ENCODE assay signal across 33 cellular contexts in the genomic region with DNA sequence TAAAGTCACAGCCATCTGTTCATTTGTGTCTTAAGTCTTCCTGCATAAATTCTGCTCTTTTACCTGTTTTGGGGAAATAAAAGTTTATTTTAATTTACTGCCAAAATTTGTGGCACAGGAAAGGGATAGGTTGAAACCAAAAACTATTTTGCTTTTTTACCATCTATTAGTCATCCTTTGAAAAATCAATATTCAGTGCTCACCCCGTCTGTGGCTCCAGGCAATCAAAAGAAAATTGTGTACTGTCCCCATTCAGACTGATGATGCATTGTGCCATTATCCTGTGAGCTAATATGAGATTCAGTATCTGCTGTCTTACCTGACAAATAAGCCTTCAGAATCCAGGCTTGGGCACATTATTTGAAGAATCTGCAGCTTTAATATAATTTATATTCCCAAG.
"Had no signal": no experiment of that assay in that cellular context is flagged by ENCODE, and none has a peak within 500 bp of the region (broad histone marks: within the 10 kb centered on the region; RNA-seq: fewer than 3 reads in every experiment).

No MANE protein-coding gene starts in this region.

- H3K36me3 ChIP-seq: ascending aorta, cardiac muscle cell had no signal

- H3K4me3 Mint-ChIP-seq: activated B cell treated with CpG ODN at 0.5 μM for 24 hours; activated CD4-positive, alpha-beta memory T cell treated with anti-CD3 and anti-CD28 coated beads for 36 hours; activated naive CD4-positive, alpha-beta T cell treated with anti-CD3 and anti-CD28 coated beads, Interleukin-2, amount 50 U/mL, for 24 hours; activated naive CD8-positive, alpha-beta T cell treated with anti-CD3 and anti-CD28 coated beads, Interleukin-2, amount 10 ng/mL, durations not matched to agents 7 days and 5 days; central memory CD8-positive, alpha-beta T cell had no signal

- H3K4me3 ChIP-seq: ascending aorta, cardiac muscle cell, PC-9 had no signal

- H3K27ac ChIP-seq: ascending aorta, cardiac muscle cell, PC-9, VCaP had no signal

- H3K27ac Mint-ChIP-seq: activated B cell treated with CpG ODN at 0.5 μM for 24 hours; activated CD4-positive, alpha-beta memory T cell treated with anti-CD3 and anti-CD28 coated beads for 36 hours; activated naive CD4-positive, alpha-beta T cell treated with anti-CD3 and anti-CD28 coated beads, Interleukin-2, amount 50 U/mL, for 24 hours; activated naive CD8-positive, alpha-beta T cell treated with anti-CD3 and anti-CD28 coated beads, Interleukin-2, amount 10 ng/mL, durations not matched to agents 7 days and 5 days had no signal

- H3K27me3 Mint-ChIP-seq: activated B cell treated with CpG ODN at 0.5 μM for 24 hours; activated CD4-positive, alpha-beta memory T cell treated with anti-CD3 and anti-CD28 coated beads for 36 hours; activated naive CD4-positive, alpha-beta T cell treated with anti-CD3 and anti-CD28 coated beads, Interleukin-2, amount 50 U/mL, for 24 hours; activated naive CD8-positive, alpha-beta T cell treated with anti-CD3 and anti-CD28 coated beads, Interleukin-2, amount 10 ng/mL, durations not matched to agents 7 days and 5 days; central memory CD8-positive, alpha-beta T cell had no signal

- H3K4me1 ChIP-seq: ascending aorta had no signal

- DNase-seq: activated B cell treated with CpG ODN at 0.5 μM for 24 hours; activated CD4-positive, alpha-beta memory T cell treated with anti-CD3 and anti-CD28 coated beads for 36 hours; activated CD4-positive, alpha-beta T cell treated with anti-CD3 and anti-CD28 coated beads for 4 hours; activated CD4-positive, alpha-beta T cell treated with anti-CD3 and anti-CD28 coated beads, Interleukin-2, amount 50 U/mL, for 1 hour; activated CD4-positive, CD25-positive, alpha-beta regulatory T cell treated with anti-CD3 and anti-CD28 coated beads, Interleukin-2, amount 50 U/mL, for 72 hours; activated CD8-positive, alpha-beta memory T cell treated with anti-CD3 and anti-CD28 coated beads, Interleukin-2, amount 50 U/mL, for 4 hours; activated effector memory CD4-positive, alpha-beta T cell treated with anti-CD3 and anti-CD28 coated beads, Interleukin-2, amount 50 U/mL, for 16 hours; activated naive CD4-positive, alpha-beta T cell; activated naive CD8-positive, alpha-beta T cell treated with anti-CD3 and anti-CD28 coated beads, Interleukin-2, amount 10 ng/mL, durations not matched to agents 7 days and 5 days; activated T-cell treated with anti-CD3 and anti-CD28 coated beads for 4 hours; activated T-cell treated with anti-CD3 and anti-CD28 coated beads, Interleukin-2, amount 50 U/mL, for 48 hours; amygdala; KG1; MM.1S; MV-4-11; NCI-H1092; NCI-H1436 treated with DMSO at 0.1 percent for 48 hours; NCI-H2029; NCI-H226; NCI-H446 treated with DMSO at 0.1 percent for 48 hours; NCI-H524; NK-92 treated with Interleukin-12 subunit alpha and Interleukin-12 subunit beta, amount 100 ng/mL, for 24 hours; PC-9; Right ventricle myocardium superior; SW 1271; T-helper 1 cell; T-helper 2 cell; T-helper 9 cell had no signal

- H3K36me3 Mint-ChIP-seq: activated CD4-positive, alpha-beta memory T cell treated with anti-CD3 and anti-CD28 coated beads for 36 hours; activated naive CD8-positive, alpha-beta T cell treated with anti-CD3 and anti-CD28 coated beads, Interleukin-2, amount 10 ng/mL, durations not matched to agents 7 days and 5 days had no signal

- H3K9me3 Mint-ChIP-seq: activated B cell treated with CpG ODN at 0.5 μM for 24 hours; activated CD4-positive, alpha-beta memory T cell treated with anti-CD3 and anti-CD28 coated beads for 36 hours; activated naive CD4-positive, alpha-beta T cell treated with anti-CD3 and anti-CD28 coated beads, Interleukin-2, amount 50 U/mL, for 24 hours; activated naive CD8-positive, alpha-beta T cell treated with anti-CD3 and anti-CD28 coated beads, Interleukin-2, amount 10 ng/mL, durations not matched to agents 7 days and 5 days; central memory CD8-positive, alpha-beta T cell had no signal

- H3K27me3 ChIP-seq: ascending aorta, cardiac muscle cell had no signal

- H3K9me3 ChIP-seq: ascending aorta had no signal
